ENCODE assay signal across 24 cellular contexts in the genomic region with DNA sequence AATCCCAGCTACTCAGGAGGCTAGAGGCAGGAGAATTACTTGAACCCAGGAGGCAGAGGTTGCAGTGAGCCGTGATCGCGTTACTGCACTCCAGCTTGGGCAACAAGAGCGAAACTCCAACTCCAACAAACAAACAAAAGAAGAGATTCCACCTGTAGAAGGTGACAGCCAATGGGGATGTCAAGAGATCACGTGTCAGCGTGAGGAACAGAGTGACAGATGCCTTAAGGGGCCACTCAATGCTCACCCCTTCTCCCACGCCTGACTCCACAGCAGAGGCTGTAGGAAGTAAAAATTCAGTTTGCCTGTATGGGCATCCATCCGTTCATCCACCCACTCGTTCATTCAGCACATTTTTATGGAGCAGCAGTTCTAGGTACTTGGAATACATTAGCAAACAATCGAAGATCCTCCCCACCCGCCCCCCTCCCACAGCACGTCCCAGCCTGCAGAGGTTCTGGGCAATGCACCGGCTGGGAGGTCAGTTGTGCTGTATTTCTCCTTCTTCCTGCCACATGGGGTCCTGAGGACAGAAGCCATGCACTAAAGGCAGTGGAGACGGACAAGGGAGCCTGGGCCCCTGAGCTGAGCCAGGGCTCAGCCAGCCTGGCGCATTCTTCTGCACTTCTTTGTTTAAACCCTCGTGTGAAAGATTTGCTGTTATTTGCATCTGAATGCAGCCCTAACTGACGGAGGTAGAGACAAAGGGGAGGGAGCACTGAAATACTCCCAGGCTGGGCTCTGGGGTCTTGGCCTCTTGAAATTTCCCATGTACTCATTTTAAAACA. TPM values are rescaled to one million over a fixed set of nuclear protein-coding genes. Genes with fewer than 3 reads are reported as not detected.
DNase-seq lines count a peak whose midpoint lies in the region; ATAC-seq and TF ChIP-seq lines count a peak whose summit lies in the region.
"Had no signal": no experiment of that assay in that cellular context is flagged by ENCODE, and none has a peak within 500 bp of the region (broad histone marks: within the 10 kb centered on the region; RNA-seq: fewer than 3 reads in every experiment).

No MANE protein-coding gene starts in this region.

- no peak overlapping the region for H3K4me3 Mint-ChIP-seq in activated naive CD4-positive, alpha-beta T cell treated with anti-CD3 and anti-CD28 coated beads, Interleukin-2, amount 50 U/mL, for 24 hours
- peak overlapping the region; percentile 8; the same call in 1 of the 2 replicates for H3K4me3 Mint-ChIP-seq in WTC11
- H3K4me3 Mint-ChIP-seq: IgD-negative memory B cell had no signal

- H3K4me2 ChIP-seq in OCI-LY7 (ENCODE audit: low read length): no peak overlapping the region

- no TSS peak for BruUV-seq in OCI-LY7 (replicated peaks; lab: Mats Ljungman, UMichigan)

- peak; percentile 88 for ATAC-seq in WTC11
- ATAC-seq: gastrocnemius medialis, Panc1, psoas muscle had no signal

- no peaks in the 10 kb centered on the region for H3K9me3 Mint-ChIP-seq in activated naive CD4-positive, alpha-beta T cell treated with anti-CD3 and anti-CD28 coated beads, Interleukin-2, amount 50 U/mL, for 24 hours
- peaks cover 25% of the 10 kb centered on the region for H3K9me3 Mint-ChIP-seq in WTC11

- no peak for DNase-seq in activated naive CD4-positive, alpha-beta T cell (lab: John Stamatoyannopoulos, UW)
- DNase-seq in WTC11 (ENCODE audit: low spot score) (peak; percentile 70), retina (peak; percentile 70), OCI-LY7 (ENCODE audit: low spot score) (no peak), Kasumi-1 (lab: John Stamatoyannopoulos, UW) (no peak)
- DNase-seq in activated CD4-positive, CD25-positive, alpha-beta regulatory T cell treated with anti-CD3 and anti-CD28 coated beads, Interleukin-2, amount 50 U/mL, for 72 hours: no peak
- DNase-seq: activated CD4-positive, alpha-beta T cell treated with anti-CD3 and anti-CD28 coated beads for 1 hour; activated gamma-delta T cell treated with Interleukin-2 at 50 U/mL for 16 hours; activated T-cell treated with anti-CD3 and anti-CD28 coated beads, Interleukin-2, amount 50 U/mL, for 1 hour; AML-193; DMS53; gastrocnemius medialis; GF-D8; hippocampal formation; MG63; NCI-H1417 treated with DMSO at 0.1 percent for 48 hours; NCI-H510A; psoas muscle; upper lobe of left lung had no signal

- H3K9me3 ChIP-seq in iPS-15b (ENCODE audit: control insufficient read depth, insufficient read depth, low read length): no peaks in the 10 kb centered on the region
- H3K9me3 ChIP-seq in OCI-LY7 (ENCODE audit: low read length): no peaks in the 10 kb centered on the region
- H3K9me3 ChIP-seq: breast epithelium, gastrocnemius medialis, psoas muscle, upper lobe of left lung had no signal

- peak overlapping the region; percentile 19 for H3K27ac Mint-ChIP-seq in activated naive CD4-positive, alpha-beta T cell treated with anti-CD3 and anti-CD28 coated beads, Interleukin-2, amount 50 U/mL, for 24 hours
- peak overlapping the region; percentile 95 for H3K27ac Mint-ChIP-seq in WTC11

- H3K36me3 ChIP-seq in iPS-15b (ENCODE audit: control insufficient read depth, insufficient read depth, low read length) (peaks cover 2% of the 10 kb centered on the region), OCI-LY7 (ENCODE audit: insufficient read depth, low read length) (no peaks in the 10 kb centered on the region)
- H3K36me3 ChIP-seq: breast epithelium, gastrocnemius medialis, MG63, upper lobe of left lung had no signal

- H4K20me1 ChIP-seq in OCI-LY7 (ENCODE audit: insufficient read depth, low read length): no peaks in the 10 kb centered on the region

- POLR2A ChIA-PET in WTC11 (lab: Charles Lee): interaction anchor here (1.6 kb wide), 1 partner anchor 12 kb away, joined by 4 read pairs; the partner anchor contains the start of gene RNF130
- POLR2A ChIA-PET in OCI-LY7 (lab: Charles Lee): no interaction called here

- intact Hi-C loops in OCI-LY7 (cut with micrococcal nuclease; ENCODE audit: unreplicated experiment): no loop called here

- no peaks in the 10 kb centered on the region for H3K9me2 ChIP-seq in OCI-LY7 (ENCODE audit: insufficient read depth, low read length)

- CTCF ChIA-PET in WTC11 (lab: Charles Lee): interaction anchor here (0.6 to 2.0 kb wide), 8 partner anchors 7 to 1901 kb away, joined by 3 to 8 read pairs (median 4); no protein-coding TSS in a partner anchor
- CTCF ChIA-PET in OCI-LY7 (lab: Charles Lee; ENCODE audit: unreplicated experiment): no interaction called here

- no peak overlapping the region for H3K27ac ChIP-seq in OCI-LY7 (ENCODE audit: low read depth, low read length, poor library complexity, severe bottlenecking)
- H3K27ac ChIP-seq: breast epithelium, gastrocnemius medialis, psoas muscle, upper lobe of left lung had no signal

- H3K79me2 ChIP-seq in OCI-LY7 (ENCODE audit: insufficient read depth, low read depth, low read length): no peaks in the 10 kb centered on the region

- H3K4me3 ChIP-seq in iPS-15b (ENCODE audit: low read depth, low read length) (peak overlapping the region; percentile 9), OCI-LY7 (ENCODE audit: low read depth, low read length, poor library complexity, severe bottlenecking) (no peak overlapping the region)
- H3K4me3 ChIP-seq: breast epithelium, gastrocnemius medialis, MG63, psoas muscle, upper lobe of left lung had no signal

- H3K27me3 ChIP-seq in iPS-15b (ENCODE audit: control insufficient read depth, insufficient read depth, low read length): peaks cover 4% of the 10 kb centered on the region
- H3K27me3 ChIP-seq: breast epithelium, upper lobe of left lung had no signal

- H3K27me3 Mint-ChIP-seq in activated naive CD4-positive, alpha-beta T cell treated with anti-CD3 and anti-CD28 coated beads, Interleukin-2, amount 50 U/mL, for 24 hours: peaks cover 8% of the 10 kb centered on the region
- H3K27me3 Mint-ChIP-seq in WTC11 (ENCODE audit: low read depth): peaks cover 15% of the 10 kb centered on the region

- peaks cover 30% of the 10 kb centered on the region for H3K4me1 Mint-ChIP-seq in activated naive CD4-positive, alpha-beta T cell treated with anti-CD3 and anti-CD28 coated beads, Interleukin-2, amount 50 U/mL, for 24 hours
- H3K4me1 Mint-ChIP-seq in WTC11: peaks cover 60% of the 10 kb centered on the region

- H3K9ac ChIP-seq in iPS-15b (ENCODE audit: low read depth, low read length): no peak overlapping the region

- no peaks in the 10 kb centered on the region for H3K36me3 Mint-ChIP-seq in activated naive CD4-positive, alpha-beta T cell treated with anti-CD3 and anti-CD28 coated beads, Interleukin-2, amount 50 U/mL, for 24 hours
- H3K36me3 Mint-ChIP-seq in WTC11: peaks cover 16% of the 10 kb centered on the region

- no peak overlapping the region for H2AFZ ChIP-seq in OCI-LY7 (ENCODE audit: low read length)

- TF ChIP-seq CTCF in WTC11 (IDR thresholded peaks at IDR 0.05) (no peak), OCI-LY7 (conservative IDR thresholded peaks at IDR 0.05; ENCODE audit: low read length) (no peak)

- peaks cover 31% of the 10 kb centered on the region for H3K4me1 ChIP-seq in iPS-15b (ENCODE audit: control insufficient read depth, insufficient read depth, low read length)
- peaks cover 4% of the 10 kb centered on the region for H3K4me1 ChIP-seq in OCI-LY7 (ENCODE audit: insufficient read depth, low read length, poor library complexity, severe bottlenecking)
- H3K4me1 ChIP-seq: breast epithelium, gastrocnemius medialis, psoas muscle had no signal

TF ChIP-seq in WTC11, 78 proteins besides CTCF, POLR2A, EP300 and RAD21 (continues in another document):
- TF ChIP-seq ZNF425 (CRISPR knock-in tag; conservative IDR thresholded peaks at IDR 0.05) (no peak), ZNF121 (CRISPR knock-in tag; IDR thresholded peaks at IDR 0.05) (peak; percentile 72), ZNF232 (CRISPR knock-in tag; IDR thresholded peaks at IDR 0.05) (no peak), TEAD4 (CRISPR knock-in tag; IDR thresholded peaks at IDR 0.05) (no peak)
- TF ChIP-seq, protein P1, sequence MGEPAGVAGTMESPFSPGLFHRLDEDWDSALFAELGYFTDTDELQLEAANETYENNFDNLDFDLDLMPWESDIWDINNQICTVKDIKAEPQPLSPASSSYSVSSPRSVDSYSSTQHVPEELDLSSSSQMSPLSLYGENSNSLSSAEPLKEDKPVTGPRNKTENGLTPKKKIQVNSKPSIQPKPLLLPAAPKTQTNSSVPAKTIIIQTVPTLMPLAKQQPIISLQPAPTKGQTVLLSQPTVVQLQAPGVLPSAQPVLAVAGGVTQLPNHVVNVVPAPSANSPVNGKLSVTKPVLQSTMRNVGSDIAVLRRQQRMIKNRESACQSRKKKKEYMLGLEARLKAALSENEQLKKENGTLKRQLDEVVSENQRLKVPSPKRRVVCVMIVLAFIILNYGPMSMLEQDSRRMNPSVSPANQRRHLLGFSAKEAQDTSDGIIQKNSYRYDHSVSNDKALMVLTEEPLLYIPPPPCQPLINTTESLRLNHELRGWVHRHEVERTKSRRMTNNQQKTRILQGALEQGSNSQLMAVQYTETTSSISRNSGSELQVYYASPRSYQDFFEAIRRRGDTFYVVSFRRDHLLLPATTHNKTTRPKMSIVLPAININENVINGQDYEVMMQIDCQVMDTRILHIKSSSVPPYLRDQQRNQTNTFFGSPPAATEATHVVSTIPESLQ (CRISPR knock-in tag; IDR thresholded peaks at IDR 0.05): no peak
- TF ChIP-seq, protein P2, sequence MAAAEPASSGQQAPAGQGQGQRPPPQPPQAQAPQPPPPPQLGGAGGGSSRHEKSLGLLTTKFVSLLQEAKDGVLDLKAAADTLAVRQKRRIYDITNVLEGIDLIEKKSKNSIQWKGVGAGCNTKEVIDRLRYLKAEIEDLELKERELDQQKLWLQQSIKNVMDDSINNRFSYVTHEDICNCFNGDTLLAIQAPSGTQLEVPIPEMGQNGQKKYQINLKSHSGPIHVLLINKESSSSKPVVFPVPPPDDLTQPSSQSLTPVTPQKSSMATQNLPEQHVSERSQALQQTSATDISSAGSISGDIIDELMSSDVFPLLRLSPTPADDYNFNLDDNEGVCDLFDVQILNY (CRISPR knock-in tag; IDR thresholded peaks at IDR 0.05): no peak

RNA-seq across cellular contexts. Expression of gene RNF130, which starts 11.3 kb away (rescaled TPM):
- total RNA-seq in WTC11 (2021) (56.2 to 61.0 TPM (median 58.5 TPM) in 3 replicates), OCI-LY7 (2022) (not detected in 2 replicates)
- 0.08 and 0.16 TPM in 2 replicates for total RNA-seq in OCI-LY7 (2014; rRNA removed; shearing (Covaris generic))

Comparison
In these comparisons a context has a peak if more than half of its experiments do, and no peak if none do; other contexts are left out.
1. DNase-seq: peak in WTC11 (single experiment) and retina (single experiment); none in activated naive CD4-positive, alpha-beta T cell (0 of 4), activated CD4-positive, CD25-positive, alpha-beta regulatory T cell treated with anti-CD3 and anti-CD28 coated beads, Interleukin-2, amount 50 U/mL, for 72 hours (single experiment), OCI-LY7 (single experiment) and Kasumi-1 (0 of 2).
2. RNA of gene RNF130, which starts 11.3 kb away (total RNA-seq): 56.2 to 61.0 TPM in WTC11; 0.08 to 0.16 TPM in OCI-LY7; every median in the first group is over 10 times any median in the second.